ENCODE assay signal across 12 cellular contexts in the genomic region with DNA sequence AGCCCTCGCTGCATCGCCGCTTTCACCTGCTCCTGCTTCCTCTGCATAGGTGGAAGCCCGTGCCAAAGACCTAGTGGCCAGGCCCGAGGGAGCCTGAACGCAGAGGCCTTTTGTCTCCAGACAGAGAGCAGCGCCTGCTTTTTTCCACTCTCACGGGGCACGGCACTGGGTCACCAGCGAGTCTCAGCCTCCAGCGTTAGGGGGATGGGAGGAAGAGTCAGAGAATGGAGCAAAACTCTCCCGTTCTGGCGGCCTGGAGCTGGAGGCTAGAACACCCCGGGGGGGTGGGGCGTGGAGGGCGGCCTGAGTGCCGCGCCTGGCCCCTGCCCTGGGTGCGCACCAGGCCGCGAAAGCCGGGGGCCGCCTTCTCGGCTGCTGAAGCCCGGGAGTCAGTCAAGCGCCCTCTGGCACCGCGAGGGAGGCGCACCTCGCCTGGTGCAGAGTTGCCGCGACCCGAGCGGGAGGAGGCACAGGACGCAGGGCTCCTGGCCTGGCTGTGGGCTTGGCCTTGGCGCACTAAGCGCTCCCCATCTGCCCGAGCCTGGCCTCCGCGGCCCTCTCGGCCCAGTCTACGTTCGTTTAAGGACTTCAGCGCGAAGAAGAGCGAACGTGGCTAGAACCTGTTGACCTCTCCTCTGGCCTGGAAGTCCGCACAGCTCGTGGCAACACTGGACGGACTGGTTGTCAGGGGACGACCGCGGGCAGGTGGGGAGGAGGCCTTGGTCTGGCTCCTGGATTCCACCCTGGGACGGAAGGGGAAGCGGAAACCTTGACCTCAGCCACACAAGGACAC. TPM values are rescaled to one million over a fixed set of nuclear protein-coding genes. Genes with fewer than 3 reads are reported as not detected.
DNase-seq lines count a peak whose midpoint lies in the region; ATAC-seq and TF ChIP-seq lines count a peak whose summit lies in the region.
"Had no signal": no experiment of that assay in that cellular context is flagged by ENCODE, and none has a peak within 500 bp of the region (broad histone marks: within the 10 kb centered on the region; RNA-seq: fewer than 3 reads in every experiment).

No MANE protein-coding gene starts in this region.

- intact Hi-C loops in right cardiac atrium (cut with DNase I) (loop anchor here in 2 of 4 donors (10.0 kb wide), 2 partner anchors 233 to 883 kb away; no protein-coding TSS in a partner anchor), prostate gland (cut with DNase I) (no loop called here)

- H3K27me3 ChIP-seq in GM06990 (replicated peaks; ENCODE audit: control insufficient read depth, insufficient read depth, low read length): peaks cover 2% of the 10 kb centered on the region; the same call in 1 of the 2 replicates
- H3K27me3 ChIP-seq in right cardiac atrium (ENCODE audit: control insufficient read depth, insufficient read depth): no peaks in the 10 kb centered on the region
- H3K27me3 ChIP-seq in prostate gland (replicated peaks; ENCODE audit: insufficient read depth): no peaks in the 10 kb centered on the region

- H3K4me3 ChIP-seq in GM06990 (replicated peaks; ENCODE audit: low read depth, low read length): no peak overlapping the region
- H3K4me3 ChIP-seq in astrocyte of the spinal cord (ENCODE audit: low read depth, low read length): no peak overlapping the region
- H3K4me3 ChIP-seq in right cardiac atrium (ENCODE audit: low read length): no peak overlapping the region
- no peak overlapping the region for H3K4me3 ChIP-seq in prostate gland

- TF ChIP-seq POLR2A in prostate gland (IDR thresholded peaks at IDR 0.05): no peak

- H3K4me1 ChIP-seq in right cardiac atrium (ENCODE audit: control insufficient read depth, insufficient read depth, low read length) (peaks cover 4% of the 10 kb centered on the region), prostate gland (replicated peaks) (no peaks in the 10 kb centered on the region)

- H3K9me3 ChIP-seq in right cardiac atrium (ENCODE audit: control insufficient read depth, low read length): no peaks in the 10 kb centered on the region
- H3K9me3 ChIP-seq in prostate gland: no peaks in the 10 kb centered on the region

- ATAC-seq in right cardiac atrium: peak; percentile 2 to 4
- no peak for ATAC-seq in GM19455 (IDR thresholded peaks at IDR 0.05; ENCODE audit: unreplicated experiment)
- no peak for ATAC-seq in HG03571 (IDR thresholded peaks at IDR 0.05; ENCODE audit: unreplicated experiment)

- DNase-seq in GM06990 (ENCODE audit: extremely low read depth, insufficient read length) (no peak), astrocyte of the spinal cord (ENCODE audit: low read depth, low spot score) (peak; percentile 24), right cardiac atrium (peak in 2 of 3 donors; percentile 71 to 79), prostate gland (ENCODE audit: low spot score) (no peak), foreskin melanocyte (no peak)
- DNase-seq in stimulated activated CD4-positive, alpha-beta T cell treated with anti-CD3 and anti-CD28 coated beads, Interleukin-4, amount 100 ng/mL, for 24 hours: no peak
- DNase-seq: activated CD4-positive, alpha-beta T cell treated with anti-CD3 and anti-CD28 coated beads for 1 hour; activated gamma-delta T cell treated with Interleukin-2 at 50 U/mL for 16 hours; SIG-M5 had no signal

- H3K36me3 ChIP-seq in GM06990 (ENCODE audit: control insufficient read depth, insufficient read depth, low read length) (no peaks in the 10 kb centered on the region), prostate gland (no peaks in the 10 kb centered on the region)

- WGBS in right cardiac atrium: 49% methylated on average over 55 of the region's 55 CpGs
- WGBS in prostate gland: 78% methylated on average over 43 of the region's 55 CpGs

- in situ Hi-C loops in astrocyte of the spinal cord (cut with HindIII; ENCODE audit: low sequenced_read_pairs): no loop called here

- H3K27ac ChIP-seq in right cardiac atrium (ENCODE audit: low read length) (peak overlapping the region; percentile 45), prostate gland (peak overlapping the region; percentile 13 to 33)

- TF ChIP-seq CTCF in GM06990 (IDR thresholded peaks at IDR 0.05; ENCODE audit: insufficient read depth, low read length, poor library complexity, severe bottlenecking): peak; percentile 3
- no peak for TF ChIP-seq CTCF in astrocyte of the spinal cord (IDR thresholded peaks at IDR 0.05; ENCODE audit: low read depth, low read length)
- no peak for TF ChIP-seq CTCF in prostate gland (IDR thresholded peaks at IDR 0.05)

RNA-seq across cellular contexts. Expression of a gene that starts 21.5 kb away (rescaled TPM):
- 10 to 100 TPM; 44.3 to 68.6 (median 54.8) TPM for total RNA-seq in right cardiac atrium
- 43.0 TPM for polyA plus RNA-seq in right cardiac atrium
- total RNA-seq in prostate gland: 10 to 100 TPM; 48.7 to 58.1 TPM
- polyA plus RNA-seq: IgD-negative memory B cell had no signal

Comparison
In these comparisons a context has a peak if more than half of its experiments do, and no peak if none do; other contexts are left out.
1. DNase-seq: peak in astrocyte of the spinal cord (single experiment) and right cardiac atrium (2 of 3); none in GM06990 (single experiment), prostate gland (single experiment), stimulated activated CD4-positive, alpha-beta T cell treated with anti-CD3 and anti-CD28 coated beads, Interleukin-4, amount 100 ng/mL, for 24 hours (single experiment) and foreskin melanocyte (single experiment).
2. ATAC-seq: peak in right cardiac atrium (2 of 2); none in GM19455 (single experiment) and HG03571 (single experiment).